ENCODE assay signal across 8 cellular contexts in the genomic region with DNA sequence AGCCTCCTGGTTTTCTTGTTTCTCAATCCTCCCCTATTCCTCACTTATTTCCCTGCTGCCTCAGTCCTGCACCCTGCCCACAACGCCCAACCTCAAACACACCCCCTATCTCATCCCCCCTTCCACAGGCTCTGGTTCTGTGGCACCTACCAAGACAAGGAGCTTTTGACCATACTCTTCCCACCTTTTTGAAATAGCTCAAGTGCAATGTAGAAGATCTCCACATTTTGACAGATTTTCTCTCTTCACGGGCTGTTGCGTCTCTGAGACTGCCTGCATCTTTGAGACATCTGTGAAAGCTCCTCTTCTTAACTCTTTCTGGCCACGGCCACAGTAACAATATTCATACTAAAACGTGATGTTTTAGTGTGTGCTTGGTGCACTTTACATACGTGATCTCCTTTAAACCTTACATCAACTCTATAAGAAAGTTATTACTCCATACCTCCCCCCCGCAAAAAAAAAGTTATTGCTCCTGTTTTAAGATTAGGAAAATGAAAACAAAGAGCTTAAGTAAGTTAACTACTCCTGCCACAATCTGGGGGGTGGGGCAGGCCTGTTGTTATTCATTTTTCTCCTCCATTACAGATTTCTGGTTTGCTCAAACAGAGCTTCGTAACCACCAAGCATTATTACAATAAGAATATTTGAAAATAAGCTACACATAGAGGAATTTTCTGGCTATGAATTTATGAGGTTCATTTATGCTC. TPM values are rescaled to one million over a fixed set of nuclear protein-coding genes. Genes with fewer than 3 reads are reported as not detected.
DNase-seq lines count a peak whose midpoint lies in the region; ATAC-seq and TF ChIP-seq lines count a peak whose summit lies in the region.

No MANE protein-coding gene starts in this region.

- H2AFZ ChIP-seq in fibroblast of lung (ENCODE audit: low read length) (peak overlapping the region; percentile 6), smooth muscle cell (ENCODE audit: low read depth) (peak overlapping the region; percentile 56), SK-N-SH (ENCODE audit: low read depth) (no peak overlapping the region)

- H3K9me2 ChIP-seq in SK-N-SH: no peaks in the 10 kb centered on the region

- 49% methylated on average over 8 of the region's 8 CpGs for WGBS in smooth muscle cell (ENCODE audit: low lambda C conversion rate)
- 93% methylated on average over 8 of the region's 8 CpGs for WGBS in SK-N-SH (ENCODE audit: low lambda C conversion rate)

- no peak for DNase-seq in activated CD4-positive, alpha-beta T cell treated with anti-CD3 and anti-CD28 coated beads, Interleukin-2, amount 10 ng/mL, durations not matched to agents 7 days and 5 days
- no peak for DNase-seq in activated CD4-positive, alpha-beta T cell treated with anti-CD3 and anti-CD28 coated beads for 1 hour
- DNase-seq in RWPE1 (ENCODE audit: low spot score) (no peak), fibroblast of lung (ENCODE audit: low read depth in 2 of 2) (no peak), smooth muscle cell (lab: John Stamatoyannopoulos, UW; ENCODE audit: unreplicated experiment) (no peak), dermis blood vessel endothelial cell (no peak), mucosa of descending colon (no peak), SK-N-SH (no peak)

- POLR2A ChIA-PET in activated CD4-positive, alpha-beta T cell treated with anti-CD3 and anti-CD28 coated beads, Interleukin-2, amount 10 ng/mL, durations not matched to agents 7 days and 5 days (lab: Charles Lee): interaction anchor here (0.5 to 0.6 kb wide), 3 partner anchors 17 to 432 kb away, joined by 3 to 4 read pairs (median 3); no protein-coding TSS in a partner anchor
- POLR2A ChIA-PET in RWPE1 (lab: Yijun Ruan, JAX; ENCODE audit: low non-redundant PET): no interaction called here
- POLR2A ChIA-PET in SK-N-SH (lab: Yijun Ruan, JAX): interaction anchor here (0.7 to 2.6 kb wide), 3 partner anchors 9 to 618 kb away, joined by 4 to 6 read pairs (median 5); a partner anchor contains a TSS

- peak overlapping the region; percentile 99 for H3K27ac Mint-ChIP-seq in activated CD4-positive, alpha-beta T cell treated with anti-CD3 and anti-CD28 coated beads, Interleukin-2, amount 10 ng/mL, durations not matched to agents 7 days and 5 days

- intact Hi-C loops in mucosa of descending colon (cut with DNase I, micrococcal nuclease): no loop called here

- H3K27me3 ChIP-seq in fibroblast of lung (ENCODE audit: control insufficient read depth, insufficient read depth, low read length) (no peaks in the 10 kb centered on the region), smooth muscle cell (ENCODE audit: low read depth) (no peaks in the 10 kb centered on the region), SK-N-SH (ENCODE audit: insufficient read depth) (no peaks in the 10 kb centered on the region)

- CTCF ChIA-PET in activated CD4-positive, alpha-beta T cell treated with anti-CD3 and anti-CD28 coated beads, Interleukin-2, amount 10 ng/mL, durations not matched to agents 7 days and 5 days (lab: Charles Lee): interaction anchor here (0.8 to 3.0 kb wide), 5 partner anchors 10 to 69 kb away, joined by 3 to 9 read pairs (median 4); no protein-coding TSS in a partner anchor
- CTCF ChIA-PET in RWPE1 (lab: Yijun Ruan, JAX) (no interaction called here), SK-N-SH (lab: Yijun Ruan, JAX) (interaction anchor here (1.3 to 1.9 kb wide), 2 partner anchors 68 to 84 kb away, joined by 4 to 9 read pairs; no protein-coding TSS in a partner anchor)

- H3K9ac ChIP-seq in fibroblast of lung (ENCODE audit: insufficient read depth, low read length) (no peak overlapping the region), smooth muscle cell (ENCODE audit: low read depth) (no peak overlapping the region), SK-N-SH (no peak overlapping the region)

- peaks cover 30% of the 10 kb centered on the region for H3K36me3 Mint-ChIP-seq in activated CD4-positive, alpha-beta T cell treated with anti-CD3 and anti-CD28 coated beads, Interleukin-2, amount 10 ng/mL, durations not matched to agents 7 days and 5 days (ENCODE audit: low read depth)

- H3K4me1 ChIP-seq in fibroblast of lung (ENCODE audit: control insufficient read depth, extremely low read depth, insufficient read depth, low read length): peaks cover 9% of the 10 kb centered on the region
- peaks cover 23% of the 10 kb centered on the region for H3K4me1 ChIP-seq in smooth muscle cell (ENCODE audit: low read depth)
- peaks cover 18% of the 10 kb centered on the region for H3K4me1 ChIP-seq in mucosa of descending colon (ENCODE audit: low read depth)
- peaks cover 0 to 17% of the 10 kb centered on the region in 2 experiments; a peak in 2 of 4 replicates for H3K4me1 ChIP-seq in SK-N-SH (ENCODE audit: control insufficient read depth in 1 of 2, insufficient read depth in 2 of 2, low read depth in 1 of 2, low read length in 1 of 2)

- TF ChIP-seq CTCF in RWPE1 (conservative IDR thresholded peaks at IDR 0.05; ENCODE audit: low read depth) (no peak), fibroblast of lung (conservative IDR thresholded peaks at IDR 0.05 in 1 of 2, IDR thresholded peaks at IDR 0.05 in 1 of 2; ENCODE audit: low read depth in 1 of 2, low read length in 2 of 2) (no peak), smooth muscle cell (IDR thresholded peaks at IDR 0.05; ENCODE audit: borderline replicate concordance, insufficient read depth, poor library complexity, severe bottlenecking) (no peak), mucosa of descending colon (IDR thresholded peaks at IDR 0.05) (no peak), SK-N-SH (IDR thresholded peaks at IDR 0.05) (no peak)

- peaks cover 43% of the 10 kb centered on the region for H3K4me1 Mint-ChIP-seq in activated CD4-positive, alpha-beta T cell treated with anti-CD3 and anti-CD28 coated beads, Interleukin-2, amount 10 ng/mL, durations not matched to agents 7 days and 5 days

- H3K9me3 ChIP-seq in fibroblast of lung (ENCODE audit: control insufficient read depth, insufficient read depth, low read depth, low read length) (no peaks in the 10 kb centered on the region), smooth muscle cell (replicated peaks; ENCODE audit: low read depth) (no peaks in the 10 kb centered on the region), mucosa of descending colon (no peaks in the 10 kb centered on the region), SK-N-SH (no peaks in the 10 kb centered on the region)

- peaks cover 5% of the 10 kb centered on the region for H3K36me3 ChIP-seq in fibroblast of lung (ENCODE audit: control insufficient read depth, insufficient read depth, low read length)
- H3K36me3 ChIP-seq in smooth muscle cell (ENCODE audit: low read depth): no peaks in the 10 kb centered on the region
- no peaks in the 10 kb centered on the region for H3K36me3 ChIP-seq in mucosa of descending colon (ENCODE audit: low read depth)
- H3K36me3 ChIP-seq in SK-N-SH (replicated peaks in 1 of 2; ENCODE audit: control insufficient read depth in 1 of 2, insufficient read depth in 2 of 2, low read length in 1 of 2): peaks cover 11 to 15% of the 10 kb centered on the region in 2 experiments

- H3K4me2 ChIP-seq in fibroblast of lung (ENCODE audit: extremely low read depth, insufficient read depth, low read length) (peak overlapping the region; percentile 95), smooth muscle cell (peak overlapping the region; percentile 98), SK-N-SH (no peak overlapping the region)

- H3K4me3 ChIP-seq in fibroblast of lung (replicated peaks in 1 of 4; ENCODE audit: control extremely low read depth in 1 of 4, insufficient read depth in 1 of 4, low read depth in 3 of 4, low read length in 4 of 4) (peak overlapping the region in 3 of 4 experiments; percentile 85 to 97 (median 86)), smooth muscle cell (peak overlapping the region; percentile 96), mucosa of descending colon (no peak overlapping the region), SK-N-SH (ENCODE audit: low read depth in 2 of 2, low read length in 1 of 2) (no peak overlapping the region)

- 0 out of 2 replicates have a peak overlapping the region, but pooled peaks have one; percentile 40 for H3K27ac ChIP-seq in RWPE1
- no peak overlapping the region for H3K27ac ChIP-seq in fibroblast of lung (ENCODE audit: insufficient read depth, low read length)
- H3K27ac ChIP-seq in smooth muscle cell (ENCODE audit: low read depth): no peak overlapping the region
- peak overlapping the region in 1 of 2 experiments; percentile 97; a peak in 1 of 4 replicates for H3K27ac ChIP-seq in SK-N-SH (ENCODE audit: low read depth in 2 of 2, low read length in 1 of 2)

- no peak for ATAC-seq in mucosa of descending colon

- H4K20me1 ChIP-seq in fibroblast of lung (ENCODE audit: control insufficient read depth, extremely low read depth, insufficient read depth, low read length): peaks cover 15% of the 10 kb centered on the region
- peaks cover 29% of the 10 kb centered on the region for H4K20me1 ChIP-seq in smooth muscle cell (ENCODE audit: low read depth)
- peaks cover 27% of the 10 kb centered on the region for H4K20me1 ChIP-seq in SK-N-SH (ENCODE audit: insufficient read depth)

- H3K79me2 ChIP-seq in fibroblast of lung (ENCODE audit: control insufficient read depth, insufficient read depth, low read length) (peaks cover 32% of the 10 kb centered on the region), smooth muscle cell (ENCODE audit: low read depth) (peaks cover 32% of the 10 kb centered on the region), SK-N-SH (ENCODE audit: insufficient read depth) (peaks cover 32% of the 10 kb centered on the region)

- H3K27me3 Mint-ChIP-seq in activated CD4-positive, alpha-beta T cell treated with anti-CD3 and anti-CD28 coated beads, Interleukin-2, amount 10 ng/mL, durations not matched to agents 7 days and 5 days: no peaks in the 10 kb centered on the region

- H3K9me3 Mint-ChIP-seq in activated CD4-positive, alpha-beta T cell treated with anti-CD3 and anti-CD28 coated beads, Interleukin-2, amount 10 ng/mL, durations not matched to agents 7 days and 5 days: no peaks in the 10 kb centered on the region

- no peak for TF ChIP-seq RAD21 in SK-N-SH (IDR thresholded peaks at IDR 0.05; ENCODE audit: low read length)

- no peak for TF ChIP-seq EP300 in SK-N-SH (IDR thresholded peaks at IDR 0.05; ENCODE audit: borderline replicate concordance in 1 of 2, low read depth in 1 of 2, low read length in 1 of 2)

- H3K4me3 Mint-ChIP-seq in activated CD4-positive, alpha-beta T cell treated with anti-CD3 and anti-CD28 coated beads, Interleukin-2, amount 10 ng/mL, durations not matched to agents 7 days and 5 days: peak overlapping the region; percentile 93

- H3F3A ChIP-seq in smooth muscle cell (ENCODE audit: low read depth): peaks cover 8% of the 10 kb centered on the region
- H3F3A ChIP-seq in SK-N-SH (replicated peaks; ENCODE audit: insufficient read depth): peaks cover 15% of the 10 kb centered on the region

RNA-seq across cellular contexts. Expression of a gene that starts 1.8 kb away (rescaled TPM):
- total RNA-seq in activated CD4-positive, alpha-beta T cell treated with anti-CD3 and anti-CD28 coated beads, Interleukin-2, amount 10 ng/mL, durations not matched to agents 7 days and 5 days: 100 to 1,000 TPM; 245 to 253 TPM
- total RNA-seq in fibroblast of lung: 128 TPM in 2 replicates
- polyA plus RNA-seq in fibroblast of lung: 273 and 331 TPM in 2 replicates
- 218 and 265 TPM in 2 replicates for polyA plus RNA-seq in fibroblast of lung (2012)
- polyA minus RNA-seq in fibroblast of lung (ENCODE audit: low replicate concordance): 25.8 and 43.3 TPM in 2 replicates
- 164 and 172 TPM in 2 replicates for total RNA-seq in smooth muscle cell
- 82.5 and 102 TPM in 2 replicates for polyA plus RNA-seq in smooth muscle cell
- total RNA-seq in dermis blood vessel endothelial cell: 250 and 428 TPM in 2 replicates
- total RNA-seq in mucosa of descending colon: 100 to 1,000 TPM; 134 to 160 (median 155) TPM
- polyA plus RNA-seq in SK-N-SH (2012; rRNA removed): 177 and 194 TPM in 2 replicates
- 231 and 292 TPM in 2 replicates for polyA plus RNA-seq in SK-N-SH (2012; cell fraction: cytosol; rRNA removed)
- 57.3 and 82.9 TPM in 2 replicates for polyA plus RNA-seq in SK-N-SH (2012; cell fraction: nucleus; rRNA removed)

Comparison
In these comparisons a context has a peak if more than half of its experiments do, and no peak if none do; other contexts are left out.
1. H3K4me3 ChIP-seq: peak in fibroblast of lung (3 of 4) and smooth muscle cell (single experiment); none in mucosa of descending colon (single experiment) and SK-N-SH (0 of 2).